ENCODE assay signal across 9 cellular contexts in genomic region chr20:62704341-62704948, GRCh38. TPM values are rescaled to one million over a fixed set of nuclear protein-coding genes. Genes with fewer than 3 reads are reported as not detected.
DNase-seq lines count a peak whose midpoint lies in the region; ATAC-seq, FAIRE-seq and TF ChIP-seq lines count a peak whose summit lies in the region.
"Had no signal": no experiment of that assay in that cellular context is flagged by ENCODE, and none has a peak within 500 bp of the region (broad histone marks: within the 10 kb centered on the region; RNA-seq: fewer than 3 reads in every experiment).

No MANE protein-coding gene starts in this region.

- H3K4me1 ChIP-seq in K562 (replicated peaks in 1 of 2; ENCODE audit: control insufficient read depth in 2 of 2, insufficient read depth in 2 of 2, low read length in 2 of 2) (peaks cover 0 to 35% of the 10 kb centered on the region in 2 experiments; a peak in 4 of 5 replicates), HepG2 (ENCODE audit: insufficient read depth, low read length) (peaks cover 8% of the 10 kb centered on the region; the same call in 1 of the 2 replicates)

- no peaks in the 10 kb centered on the region for H3K9me1 ChIP-seq in K562 (ENCODE audit: control insufficient read depth, insufficient read depth, low read length)

- TF ChIP-seq CTCF in Calu3 (IDR thresholded peaks at IDR 0.05; ENCODE audit: unreplicated experiment) (no peak), K562 (IDR thresholded peaks at IDR 0.05 in 2 of 3, conservative IDR thresholded peaks at IDR 0.05 in 1 of 3; ENCODE audit: insufficient read depth in 2 of 3, low read depth in 1 of 3, low read length in 3 of 3) (no peak), HepG2 (CRISPR knock-in tag; IDR thresholded peaks at IDR 0.05) (no peak)

- H3K36me3 ChIP-seq in K562 (ENCODE audit: control insufficient read depth, insufficient read depth, low read length) (no peaks in the 10 kb centered on the region), HepG2 (replicated peaks in 1 of 2; ENCODE audit: control insufficient read depth in 1 of 2, insufficient read depth in 2 of 2, low read length in 2 of 2) (no peaks in the 10 kb centered on the region)

- H2AFZ ChIP-seq in K562 (ENCODE audit: low read depth, low read length) (no peak overlapping the region), HepG2 (ENCODE audit: low read length) (no peak overlapping the region)

- H3K27ac Mint-ChIP-seq in Calu3 (ENCODE audit: unreplicated experiment): peak overlapping the region; percentile 29
- H3K27ac Mint-ChIP-seq in activated CD4-positive, alpha-beta memory T cell treated with anti-CD3 and anti-CD28 coated beads, Interleukin-2, amount 10 ng/mL, durations not matched to agents 7 days and 5 days: no peak overlapping the region

- H3K27ac ChIP-seq in K562 (ENCODE audit: extremely low read depth, low read depth, low read length) (no peak overlapping the region), HepG2 (ENCODE audit: extremely low read length, insufficient read depth, low read length) (no peak overlapping the region)

- POLR2A ChIA-PET in K562 (lab: Yijun Ruan, JAX) (interaction anchor here (1.0 to 1.1 kb wide), 2 partner anchors 8 to 30 kb away, joined by 3 to 4 read pairs; no protein-coding TSS in a partner anchor), HepG2 (lab: Yijun Ruan, JAX) (no interaction called here)
- POLR2A ChIA-PET in activated CD4-positive, alpha-beta memory T cell treated with anti-CD3 and anti-CD28 coated beads, Interleukin-2, amount 10 ng/mL, durations not matched to agents 7 days and 5 days (lab: Charles Lee): no interaction called here

- DNase-seq in Calu3 (peak; percentile 94), NCI-H2107 (lab: John Stamatoyannopoulos, UW) (peak; percentile 94), K562 (ENCODE audit: extremely low read depth in 1 of 4, low spot score in 3 of 4) (peak in 3 of 4 experiments; percentile 31 to 41 (median 34)), HepG2 (ENCODE audit: low spot score) (peak; percentile 67)
- no peak for DNase-seq in activated CD4-positive, alpha-beta memory T cell treated with anti-CD3 and anti-CD28 coated beads, Interleukin-2, amount 10 ng/mL, durations not matched to agents 7 days and 5 days
- DNase-seq in activated CD4-positive, CD25-positive, alpha-beta regulatory T cell (lab: John Stamatoyannopoulos, UW): no peak
- DNase-seq in stimulated activated CD4-positive, alpha-beta T cell treated with anti-CD3 and anti-CD28 coated beads, Interleukin-4, amount 100 ng/mL, for 4 hours: no peak

- peaks cover 54% of the 10 kb centered on the region for H3K27me3 Mint-ChIP-seq in Calu3 (ENCODE audit: unreplicated experiment)
- peaks cover 25% of the 10 kb centered on the region for H3K27me3 Mint-ChIP-seq in activated CD4-positive, alpha-beta memory T cell treated with anti-CD3 and anti-CD28 coated beads, Interleukin-2, amount 10 ng/mL, durations not matched to agents 7 days and 5 days

- TF ChIP-seq EP300 in K562 (IDR thresholded peaks at IDR 0.05; ENCODE audit: low read length): no peak
- no peak for TF ChIP-seq EP300 in HepG2 (IDR thresholded peaks at IDR 0.05; ENCODE audit: low read depth in 2 of 2, low read length in 2 of 2)
- no peak for TF ChIP-seq EP300 in HepG2 (CRISPR knock-in tag; IDR thresholded peaks at IDR 0.05; ENCODE audit: borderline replicate concordance)

- H4K20me1 ChIP-seq in K562 (replicated peaks; ENCODE audit: control insufficient read depth, insufficient read depth, low read length): peaks cover 11% of the 10 kb centered on the region; the same call in 1 of the 2 replicates
- H4K20me1 ChIP-seq in HepG2 (ENCODE audit: insufficient read depth, low read length): no peaks in the 10 kb centered on the region; the same call in 1 of the 2 replicates

- BruUV-seq in Calu3 (replicated peaks; lab: Mats Ljungman, UMichigan) (no TSS peak), K562 (replicated peaks; lab: Mats Ljungman, UMichigan) (no TSS peak), HepG2 (replicated peaks; lab: Mats Ljungman, UMichigan) (no TSS peak)

- peak overlapping the region; percentile 36 for H3K4me3 Mint-ChIP-seq in Calu3 (ENCODE audit: low read depth, unreplicated experiment)
- H3K4me3 Mint-ChIP-seq in activated CD4-positive, alpha-beta memory T cell treated with anti-CD3 and anti-CD28 coated beads, Interleukin-2, amount 10 ng/mL, durations not matched to agents 7 days and 5 days: no peak overlapping the region

- H3K9me3 ChIP-seq in K562 (replicated peaks; ENCODE audit: control insufficient read depth, insufficient read depth, low read depth, low read length) (no peaks in the 10 kb centered on the region), HepG2 (ENCODE audit: low read length) (no peaks in the 10 kb centered on the region)

- H3K9me3 Mint-ChIP-seq in Calu3 (ENCODE audit: low read depth, unreplicated experiment): no peaks in the 10 kb centered on the region
- no peaks in the 10 kb centered on the region for H3K9me3 Mint-ChIP-seq in activated CD4-positive, alpha-beta memory T cell treated with anti-CD3 and anti-CD28 coated beads, Interleukin-2, amount 10 ng/mL, durations not matched to agents 7 days and 5 days

- ATAC-seq in K562: no peak; the same call in 2 of the 3 replicates
- no peak; the same call in 2 of the 3 replicates for ATAC-seq in HepG2
- ATAC-seq in GM19452 (IDR thresholded peaks at IDR 0.05; ENCODE audit: unreplicated experiment): no peak

- H3K79me2 ChIP-seq in K562 (ENCODE audit: control insufficient read depth, insufficient read depth, low read length) (no peaks in the 10 kb centered on the region), HepG2 (ENCODE audit: insufficient read depth, low read length) (no peaks in the 10 kb centered on the region)

- in situ Hi-C loops in K562 (cut with MboI): no loop called here
- in situ Hi-C loops in HepG2 (cut with HindIII; ENCODE audit: extremely low pct_ligation_motif_present, low pct_unique_long_range_greater_than_20kb): no loop called here

- H3K36me3 Mint-ChIP-seq in Calu3 (ENCODE audit: insufficient read depth, unreplicated experiment): peaks cover 17% of the 10 kb centered on the region
- no peaks in the 10 kb centered on the region for H3K36me3 Mint-ChIP-seq in activated CD4-positive, alpha-beta memory T cell treated with anti-CD3 and anti-CD28 coated beads, Interleukin-2, amount 10 ng/mL, durations not matched to agents 7 days and 5 days (ENCODE audit: low read depth)

- H3K4me3 ChIP-seq in K562: no peak overlapping the region
- no peak overlapping the region for H3K4me3 ChIP-seq in HepG2 (replicated peaks in 1 of 3; ENCODE audit: insufficient read depth in 1 of 3, low read depth in 2 of 3, low read length in 3 of 3)

- H3K27me3 ChIP-seq in K562 (ENCODE audit: control insufficient read depth in 2 of 2, insufficient read depth in 2 of 2, low read length in 2 of 2) (peaks cover 49 to 95% of the 10 kb centered on the region in 2 experiments), HepG2 (ENCODE audit: control insufficient read depth in 1 of 2, insufficient read depth in 2 of 2, low read length in 2 of 2) (peaks cover 43 to 92% of the 10 kb centered on the region in 2 experiments)

- TF ChIP-seq POLR2A in K562 (conservative IDR thresholded peaks at IDR 0.05): no peak
- no peak for TF ChIP-seq POLR2A in HepG2 (IDR thresholded peaks at IDR 0.05; ENCODE audit: insufficient read depth in 1 of 2, low read depth in 2 of 2, low read length in 2 of 2)

- intact Hi-C loops in Calu3 (cut with micrococcal nuclease; ENCODE audit: unreplicated experiment) (no loop called here), K562 (cut with micrococcal nuclease) (no loop called here), HepG2 (cut with micrococcal nuclease; ENCODE audit: unreplicated experiment) (no loop called here)

- CTCF ChIA-PET in Calu3 (lab: Charles Lee): interaction anchor here (0.6 to 3.8 kb wide), 12 partner anchors 10 to 344 kb away, joined by 3 to 28 read pairs (median 3); partner anchors contain the start of genes MRGBP and RPS21
- CTCF ChIA-PET in K562 (lab: Yijun Ruan, JAX; ENCODE audit: low intra/inter-chr PET ratio): interaction anchor here (1.2 kb wide), 1 partner anchor 103 kb away, joined by 3 read pairs; no protein-coding TSS in a partner anchor
- CTCF ChIA-PET in HepG2 (lab: Yijun Ruan, JAX; ENCODE audit: low intra/inter-chr PET ratio, low total read pairs): no interaction called here
- CTCF ChIA-PET in activated CD4-positive, alpha-beta memory T cell treated with anti-CD3 and anti-CD28 coated beads, Interleukin-2, amount 10 ng/mL, durations not matched to agents 7 days and 5 days (lab: Charles Lee): interaction anchor here (1.0 kb wide), 1 partner anchor 12 kb away, joined by 3 read pairs; no protein-coding TSS in a partner anchor

- no peak for TF ChIP-seq RAD21 in K562 (CRISPR knock-in tag; conservative IDR thresholded peaks at IDR 0.05 in 1 of 2, IDR thresholded peaks at IDR 0.05 in 1 of 2)
- no peak for TF ChIP-seq RAD21 in HepG2 (CRISPR knock-in tag; IDR thresholded peaks at IDR 0.05)

- H3K9ac ChIP-seq in K562 (ENCODE audit: insufficient read depth in 1 of 2, low read depth in 2 of 2, low read length in 2 of 2) (peak overlapping the region in 1 of 2 experiments; percentile 52; a peak in 1 of 4 replicates), HepG2 (ENCODE audit: insufficient read depth, low read depth, low read length) (no peak overlapping the region)

- H3K4me1 Mint-ChIP-seq in Calu3 (ENCODE audit: low read depth, unreplicated experiment): peaks cover 30% of the 10 kb centered on the region
- peaks cover 15% of the 10 kb centered on the region for H3K4me1 Mint-ChIP-seq in activated CD4-positive, alpha-beta memory T cell treated with anti-CD3 and anti-CD28 coated beads, Interleukin-2, amount 10 ng/mL, durations not matched to agents 7 days and 5 days

- FAIRE-seq in K562 (lab: Jason Lieb, UNC) (no peak), HepG2 (lab: Jason Lieb, UNC) (peak; percentile 49)
- FAIRE-seq: colon had no signal

- H3K4me2 ChIP-seq in K562 (ENCODE audit: insufficient read depth, low read length): no peak overlapping the region
- H3K4me2 ChIP-seq in HepG2 (ENCODE audit: low read depth, low read length): no peak overlapping the region

- WGBS in K562 (ENCODE audit: insufficient coverage, low coverage, missing lambda C conversion rate): 2% methylated on average over 21 of the region's 21 CpGs
- WGBS in HepG2 (ENCODE audit: low lambda C conversion rate): 5% methylated on average over 20 of the region's 21 CpGs

RNA-seq across cellular contexts. Expression of gene NTSR1, which starts 4.2 kb away (rescaled TPM):
- not detected in 2 replicates for total RNA-seq in Calu3 (2022)
- total RNA-seq in K562 (2011; cell fraction: chromatin; rRNA removed; ENCODE audit: low replicate concordance): 0.25 TPM in 1 of 2 replicates, not detected in the other
- total RNA-seq in K562 (2011; cell fraction: nucleolus; rRNA removed): 0.17 TPM in 1 of 2 replicates, not detected in the other
- 0.15 TPM in 2 replicates for total RNA-seq in K562 (2011; cell fraction: nucleoplasm; rRNA removed)
- 0.41 TPM in 1 of 2 replicates, not detected in the other for total RNA-seq in K562 (2014; rRNA removed)
- total RNA-seq in K562 (2014; rRNA removed; fragmentation: Illumina TruSeq; extraction: Trizol): 0.04 TPM in 1 of 2 replicates, not detected in the other
- total RNA-seq in K562 (2015; rRNA removed; fragmentation: Illumina TruSeq; extraction: Trizol): 0.14 and 0.15 TPM in 2 replicates
- 0.38 and 0.40 TPM in 2 replicates for total RNA-seq in K562 (2021)
- 0.07 and 0.12 TPM in 2 replicates for polyA plus RNA-seq in K562 (2011; rRNA removed)
- polyA plus RNA-seq in K562 (2011; cell fraction: cytosol; rRNA removed): 0.10 and 0.31 TPM in 2 replicates
- polyA plus RNA-seq in K562 (2011; cell fraction: nucleus; rRNA removed): 0.13 and 0.24 TPM in 2 replicates
- 0.51 and 0.61 TPM in 2 replicates for polyA plus RNA-seq in K562 (2012)
- polyA plus RNA-seq in K562 (2014; fragmentation: Illumina TruSeq; extraction: Trizol): 0.22 and 0.25 TPM in 2 replicates
- not detected for polyA plus RNA-seq in K562 (2014; fragmentation: Nextera tagmentation; extraction: Ambion mirVana)
- polyA plus RNA-seq in K562 (2014; rRNA removed): 0.04 and 0.12 TPM in 2 replicates
- polyA minus RNA-seq in K562 (2011; rRNA and poly(A)+ RNA removed): 0.06 and 0.07 TPM in 2 replicates
- not detected in 2 replicates for polyA minus RNA-seq in K562 (2011; cell fraction: cytosol; rRNA and poly(A)+ RNA removed)
- 0.13 TPM in 1 of 2 replicates, not detected in the other for polyA minus RNA-seq in K562 (2011; cell fraction: nucleus; rRNA and poly(A)+ RNA removed)
- 0.09 TPM in 1 of 2 replicates, not detected in the other for total RNA-seq in HepG2 (2016; rRNA removed; fragmentation: Illumina TruSeq; extraction: Trizol)
- total RNA-seq in HepG2 (2016; cell fraction: cytosol; rRNA removed; fragmentation: Illumina TruSeq; extraction: Trizol; ENCODE audit: low read depth): not detected in 2 replicates
- total RNA-seq in HepG2 (2016; cell fraction: insoluble cytoplasmic fraction; rRNA removed; fragmentation: Illumina TruSeq; extraction: Trizol): 0.04 TPM in 1 of 2 replicates, not detected in the other
- total RNA-seq in HepG2 (2016; cell fraction: membrane; rRNA removed; fragmentation: Illumina TruSeq; extraction: Trizol): 0.09 TPM in 1 of 2 replicates, not detected in the other
- 0.12 TPM in 1 of 2 replicates, not detected in the other for total RNA-seq in HepG2 (2016; cell fraction: nucleus; rRNA removed; fragmentation: Illumina TruSeq; extraction: Trizol)
- polyA plus RNA-seq in HepG2 (2011; rRNA removed): 0.12 and 0.17 TPM in 2 replicates
- 0.09 and 0.12 TPM in 2 replicates for polyA plus RNA-seq in HepG2 (2011; cell fraction: cytosol; rRNA removed)
- polyA plus RNA-seq in HepG2 (2011; cell fraction: nucleus; rRNA removed): 0.38 and 0.51 TPM in 2 replicates
- 0.09 and 0.19 TPM in 2 replicates for polyA plus RNA-seq in HepG2 (2012)
- polyA plus RNA-seq in HepG2 (2016; cell fraction: cytosol; fragmentation: Illumina TruSeq; extraction: Trizol; ENCODE audit: low read depth): not detected in 2 replicates
- polyA plus RNA-seq in HepG2 (2016; cell fraction: insoluble cytoplasmic fraction; fragmentation: Illumina TruSeq; extraction: Trizol; ENCODE audit: low read depth): 0.08 TPM in 1 of 2 replicates, not detected in the other
- polyA plus RNA-seq in HepG2 (2016; cell fraction: membrane; fragmentation: Illumina TruSeq; extraction: Trizol; ENCODE audit: low read depth): 0.05 TPM in 1 of 2 replicates, not detected in the other
- 0.35 and 0.41 TPM in 2 replicates for polyA plus RNA-seq in HepG2 (2016; cell fraction: nucleus; fragmentation: Illumina TruSeq; extraction: Trizol; ENCODE audit: insufficient read depth, low read depth)
- polyA minus RNA-seq in HepG2 (2011; rRNA and poly(A)+ RNA removed; ENCODE audit: low replicate concordance): 0.24 TPM in 1 of 2 replicates, not detected in the other
- polyA minus RNA-seq in HepG2 (2011; cell fraction: cytosol; rRNA and poly(A)+ RNA removed): not detected in 2 replicates
- 0.12 and 0.13 TPM in 2 replicates for polyA minus RNA-seq in HepG2 (2011; cell fraction: nucleus; rRNA and poly(A)+ RNA removed)
- not detected for total RNA-seq in activated CD4-positive, alpha-beta memory T cell treated with anti-CD3 and anti-CD28 coated beads, Interleukin-2, amount 10 ng/mL, durations not matched to agents 7 days and 5 days

Comparison
In these comparisons a context has a peak if more than half of its experiments do, and no peak if none do; other contexts are left out.
1. DNase-seq: peak in Calu3 (single experiment), NCI-H2107 (single experiment), K562 (3 of 4) and HepG2 (single experiment); none in activated CD4-positive, alpha-beta memory T cell treated with anti-CD3 and anti-CD28 coated beads, Interleukin-2, amount 10 ng/mL, durations not matched to agents 7 days and 5 days (single experiment), activated CD4-positive, CD25-positive, alpha-beta regulatory T cell (0 of 4) and stimulated activated CD4-positive, alpha-beta T cell treated with anti-CD3 and anti-CD28 coated beads, Interleukin-4, amount 100 ng/mL, for 4 hours (0 of 2).